Comparison of ENCODE assay signal across 8 cellular contexts in genomic region chr2:177617849-177618248, GRCh38.
DNase-seq lines count a peak whose midpoint lies in the region; ATAC-seq and TF ChIP-seq lines count a peak whose summit lies in the region.

No MANE protein-coding gene starts in this region.

- no peaks in the 10 kb centered on the region for H3K36me3 Mint-ChIP-seq in natural killer cell

- peak overlapping the region; percentile 78 for H3K27ac ChIP-seq in KMS-11
- peak overlapping the region; percentile 85 for H3K27ac ChIP-seq in colonic mucosa

- peaks cover 14 to 19% of the 10 kb centered on the region in 2 donors for H3K27me3 Mint-ChIP-seq in natural killer cell (ENCODE audit: low read depth in 2 of 2)

- no peaks in the 10 kb centered on the region for H3K36me3 ChIP-seq in KMS-11 (ENCODE audit: insufficient read depth)
- no peaks in the 10 kb centered on the region for H3K36me3 ChIP-seq in colonic mucosa

- H3K9me3 Mint-ChIP-seq in natural killer cell = no peaks in the 10 kb centered on the region

- H4K20me1 ChIP-seq in KMS-11 (ENCODE audit: insufficient read depth) = no peaks in the 10 kb centered on the region

- H3K9ac ChIP-seq in KMS-11 (peak overlapping the region; percentile 83), colonic mucosa (ENCODE audit: low read depth in 2 of 2, low read length in 2 of 2) (peak overlapping the region; percentile 61 to 84)

- H2AFZ ChIP-seq in KMS-11 (ENCODE audit: low read depth) = peak overlapping the region; percentile 95; the same call in 1 of the 2 replicates

- H3K79me2 ChIP-seq in KMS-11 (ENCODE audit: insufficient read depth, low read depth) = no peaks in the 10 kb centered on the region

- H3K4me3 Mint-ChIP-seq in natural killer cell = peak overlapping the region; percentile 95

- no peak for DNase-seq in AG10803 (ENCODE audit: low read depth)
- no peak for DNase-seq in colonic mucosa
- no peak for DNase-seq in natural killer cell
- DNase-seq in KG1 (lab: John Stamatoyannopoulos, UW) = no peak
- no peak for DNase-seq in NCI-H226

- peaks cover 12% of the 10 kb centered on the region in 2 donors for H3K4me1 Mint-ChIP-seq in natural killer cell

- peak overlapping the region; percentile 98 to 99 for H3K27ac Mint-ChIP-seq in natural killer cell

- H3K27me3 ChIP-seq in KMS-11 (ENCODE audit: insufficient read depth, low read depth) (no peaks in the 10 kb centered on the region), colonic mucosa (no peaks in the 10 kb centered on the region)

- intact Hi-C loops in colonic mucosa (cut with DNase I) = loop anchor here (10.0 kb wide), 1 partner anchor 453 kb away; no protein-coding TSS in a partner anchor
- intact Hi-C loops in natural killer cell (cut with micrococcal nuclease) = loop anchor here (1.0 to 10.0 kb wide), 2 partner anchors 65 to 353 kb away; partner anchors contain the start of gene NFE2L2

- ATAC-seq in natural killer cell (no peak), GM18868 (IDR thresholded peaks at IDR 0.05; ENCODE audit: unreplicated experiment) (no peak), GM19351 (IDR thresholded peaks at IDR 0.05; ENCODE audit: unreplicated experiment) (no peak)

- H3K4me3 ChIP-seq in AG10803 (ENCODE audit: low read length) (peak overlapping the region; percentile 90), KMS-11 (IDR thresholded peaks at IDR 0.05; ENCODE audit: insufficient read depth, low read depth, low read length) (no peak overlapping the region), colonic mucosa (peak overlapping the region; percentile 67)

- H3K9me3 ChIP-seq in colonic mucosa = no peaks in the 10 kb centered on the region

- TF ChIP-seq CTCF in AG10803 (conservative IDR thresholded peaks at IDR 0.05; ENCODE audit: low read length) (no peak), KMS-11 (conservative IDR thresholded peaks at IDR 0.05; ENCODE audit: low read depth, low read length) (no peak), colonic mucosa (IDR thresholded peaks at IDR 0.05) (no peak), natural killer cell (IDR thresholded peaks at IDR 0.05) (no peak)

- peak overlapping the region; percentile 89; the same call in 1 of the 2 replicates for H3K4me2 ChIP-seq in KMS-11

- H3K4me1 ChIP-seq in KMS-11 (ENCODE audit: low read depth, poor library complexity, severe bottlenecking) (peaks cover 4% of the 10 kb centered on the region), colonic mucosa (no peaks in the 10 kb centered on the region)
